1 cellular context compared by ENCODE assay signal in the genomic region with DNA sequence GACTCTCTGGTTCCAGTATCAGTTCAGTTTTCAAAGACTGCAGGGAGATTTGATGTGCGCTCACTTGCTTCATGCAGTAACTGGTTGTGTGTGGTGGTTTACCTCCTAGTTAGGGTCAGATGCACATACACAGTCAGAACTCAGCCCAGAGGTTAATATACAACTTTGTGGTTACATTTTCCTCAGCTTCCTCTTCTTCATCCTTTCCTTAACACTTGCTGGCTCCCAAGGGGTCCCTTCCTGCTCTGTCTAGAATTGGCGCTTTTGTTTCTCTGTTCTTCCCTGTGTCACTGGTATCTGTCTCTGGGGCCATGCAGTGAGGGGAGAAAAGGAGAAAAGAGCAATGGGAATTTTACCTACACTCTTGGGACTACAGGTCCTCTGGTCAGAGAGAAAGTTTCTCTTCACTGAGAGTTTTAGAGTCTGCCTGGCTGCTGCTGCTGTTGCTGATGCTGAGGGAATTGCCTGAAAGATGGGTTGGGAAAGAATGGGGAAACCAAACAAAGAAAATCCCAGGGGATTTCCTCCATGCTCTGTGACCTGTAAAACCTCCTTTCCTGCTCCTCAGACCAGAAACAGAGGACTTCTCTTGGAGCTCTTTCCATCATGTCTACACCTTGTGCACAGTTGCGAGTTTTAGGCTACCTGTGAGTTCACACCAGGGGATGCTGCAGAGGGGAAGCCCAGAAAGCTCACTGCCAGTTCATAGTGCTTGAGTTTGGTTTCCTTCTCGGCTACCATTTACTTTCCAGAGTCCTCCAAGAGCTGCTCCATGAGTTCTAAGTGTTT.
TF ChIP-seq lines count a peak whose summit lies in the region.

No MANE protein-coding gene starts in this region.

TF ChIP-seq in GM12878, 131 proteins besides CTCF, POLR2A, EP300 and RAD21 (continued from another document and continues in another):
- TF ChIP-seq PRDM15 (CRISPR knock-in tag; IDR thresholded peaks at IDR 0.05) (no peak), RUNX3 (IDR thresholded peaks at IDR 0.05; ENCODE audit: low read length) (peak; percentile 85), MLLT1 (IDR thresholded peaks at IDR 0.05) (peak; percentile 81), E2F4 (IDR thresholded peaks at IDR 0.05; ENCODE audit: low read depth, low read length) (no peak), PAX5 (IDR thresholded peaks at IDR 0.05; ENCODE audit: borderline replicate concordance, low read depth, low read length) (peak; percentile 61; the same call in 1 of the 2 replicates), KAT2A (conservative IDR thresholded peaks at IDR 0.05; ENCODE audit: control insufficient read depth, low read depth, low read length) (no peak), ATF3 (IDR thresholded peaks at IDR 0.05; ENCODE audit: borderline replicate concordance, extremely low read depth, low read depth, low read length) (no peak), ZNF24 (IDR thresholded peaks at IDR 0.05) (0 out of 2 replicates have a peak, but pooled peaks have one; percentile 25), BRCA1 (IDR thresholded peaks at IDR 0.05; ENCODE audit: low read depth, low read length) (no peak), CREM (IDR thresholded peaks at IDR 0.05; ENCODE audit: low read depth) (no peak), MYB (IDR thresholded peaks at IDR 0.05; ENCODE audit: borderline replicate concordance, low read depth, low read length) (0 out of 2 replicates have a peak, but pooled peaks have one; percentile 14), SUZ12 (IDR thresholded peaks at IDR 0.05; ENCODE audit: unreplicated experiment) (no peak), NBN (IDR thresholded peaks at IDR 0.05) (peak; percentile 88), JUND (IDR thresholded peaks at IDR 0.05; ENCODE audit: low read depth, low read length) (no peak), PAX8 (IDR thresholded peaks at IDR 0.05) (no peak), RB1 (IDR thresholded peaks at IDR 0.05; ENCODE audit: borderline replicate concordance) (no peak; the same call in 1 of the 2 replicates), FOXK2 (IDR thresholded peaks at IDR 0.05) (no peak), CBX3 (IDR thresholded peaks at IDR 0.05; ENCODE audit: borderline replicate concordance, low read depth) (no peak), ZNF622 (IDR thresholded peaks at IDR 0.05) (no peak), ATF7 (IDR thresholded peaks at IDR 0.05; ENCODE audit: low read depth) (peak; percentile 60), IKZF1 (conservative IDR thresholded peaks at IDR 0.05) (peak; percentile 98), POU2F2 (IDR thresholded peaks at IDR 0.05; ENCODE audit: borderline replicate concordance, low read depth, low read length) (no peak; the same call in 2 of the 3 replicates), MXI1 (IDR thresholded peaks at IDR 0.05; ENCODE audit: low read depth, low read length) (no peak), NFXL1 (IDR thresholded peaks at IDR 0.05; ENCODE audit: borderline replicate concordance) (no peak), RFX5 (IDR thresholded peaks at IDR 0.05; ENCODE audit: low read depth, low read length) (no peak), SKIL (IDR thresholded peaks at IDR 0.05; ENCODE audit: low read depth, poor library complexity, severe bottlenecking) (no peak), ZSCAN29 (IDR thresholded peaks at IDR 0.05) (no peak), POLR2AphosphoS5 (IDR thresholded peaks at IDR 0.05; ENCODE audit: low read length) (0 out of 2 replicates have a peak, but pooled peaks have one; percentile 14)
- TF ChIP-seq, protein P1, sequence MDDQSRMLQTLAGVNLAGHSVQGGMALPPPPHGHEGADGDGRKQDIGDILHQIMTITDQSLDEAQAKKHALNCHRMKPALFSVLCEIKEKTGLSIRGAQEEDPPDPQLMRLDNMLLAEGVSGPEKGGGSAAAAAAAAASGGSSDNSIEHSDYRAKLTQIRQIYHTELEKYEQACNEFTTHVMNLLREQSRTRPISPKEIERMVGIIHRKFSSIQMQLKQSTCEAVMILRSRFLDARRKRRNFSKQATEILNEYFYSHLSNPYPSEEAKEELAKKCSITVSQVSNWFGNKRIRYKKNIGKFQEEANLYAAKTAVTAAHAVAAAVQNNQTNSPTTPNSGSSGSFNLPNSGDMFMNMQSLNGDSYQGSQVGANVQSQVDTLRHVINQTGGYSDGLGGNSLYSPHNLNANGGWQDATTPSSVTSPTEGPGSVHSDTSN (IDR thresholded peaks at IDR 0.05; ENCODE audit: insufficient replicate concordance, low read depth, low read length), result no peak
- TF ChIP-seq, protein P2, sequence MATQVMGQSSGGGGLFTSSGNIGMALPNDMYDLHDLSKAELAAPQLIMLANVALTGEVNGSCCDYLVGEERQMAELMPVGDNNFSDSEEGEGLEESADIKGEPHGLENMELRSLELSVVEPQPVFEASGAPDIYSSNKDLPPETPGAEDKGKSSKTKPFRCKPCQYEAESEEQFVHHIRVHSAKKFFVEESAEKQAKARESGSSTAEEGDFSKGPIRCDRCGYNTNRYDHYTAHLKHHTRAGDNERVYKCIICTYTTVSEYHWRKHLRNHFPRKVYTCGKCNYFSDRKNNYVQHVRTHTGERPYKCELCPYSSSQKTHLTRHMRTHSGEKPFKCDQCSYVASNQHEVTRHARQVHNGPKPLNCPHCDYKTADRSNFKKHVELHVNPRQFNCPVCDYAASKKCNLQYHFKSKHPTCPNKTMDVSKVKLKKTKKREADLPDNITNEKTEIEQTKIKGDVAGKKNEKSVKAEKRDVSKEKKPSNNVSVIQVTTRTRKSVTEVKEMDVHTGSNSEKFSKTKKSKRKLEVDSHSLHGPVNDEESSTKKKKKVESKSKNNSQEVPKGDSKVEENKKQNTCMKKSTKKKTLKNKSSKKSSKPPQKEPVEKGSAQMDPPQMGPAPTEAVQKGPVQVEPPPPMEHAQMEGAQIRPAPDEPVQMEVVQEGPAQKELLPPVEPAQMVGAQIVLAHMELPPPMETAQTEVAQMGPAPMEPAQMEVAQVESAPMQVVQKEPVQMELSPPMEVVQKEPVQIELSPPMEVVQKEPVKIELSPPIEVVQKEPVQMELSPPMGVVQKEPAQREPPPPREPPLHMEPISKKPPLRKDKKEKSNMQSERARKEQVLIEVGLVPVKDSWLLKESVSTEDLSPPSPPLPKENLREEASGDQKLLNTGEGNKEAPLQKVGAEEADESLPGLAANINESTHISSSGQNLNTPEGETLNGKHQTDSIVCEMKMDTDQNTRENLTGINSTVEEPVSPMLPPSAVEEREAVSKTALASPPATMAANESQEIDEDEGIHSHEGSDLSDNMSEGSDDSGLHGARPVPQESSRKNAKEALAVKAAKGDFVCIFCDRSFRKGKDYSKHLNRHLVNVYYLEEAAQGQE (IDR thresholded peaks at IDR 0.05; ENCODE audit: low read depth, low read length), result no peak
- TF ChIP-seq, protein P3, sequence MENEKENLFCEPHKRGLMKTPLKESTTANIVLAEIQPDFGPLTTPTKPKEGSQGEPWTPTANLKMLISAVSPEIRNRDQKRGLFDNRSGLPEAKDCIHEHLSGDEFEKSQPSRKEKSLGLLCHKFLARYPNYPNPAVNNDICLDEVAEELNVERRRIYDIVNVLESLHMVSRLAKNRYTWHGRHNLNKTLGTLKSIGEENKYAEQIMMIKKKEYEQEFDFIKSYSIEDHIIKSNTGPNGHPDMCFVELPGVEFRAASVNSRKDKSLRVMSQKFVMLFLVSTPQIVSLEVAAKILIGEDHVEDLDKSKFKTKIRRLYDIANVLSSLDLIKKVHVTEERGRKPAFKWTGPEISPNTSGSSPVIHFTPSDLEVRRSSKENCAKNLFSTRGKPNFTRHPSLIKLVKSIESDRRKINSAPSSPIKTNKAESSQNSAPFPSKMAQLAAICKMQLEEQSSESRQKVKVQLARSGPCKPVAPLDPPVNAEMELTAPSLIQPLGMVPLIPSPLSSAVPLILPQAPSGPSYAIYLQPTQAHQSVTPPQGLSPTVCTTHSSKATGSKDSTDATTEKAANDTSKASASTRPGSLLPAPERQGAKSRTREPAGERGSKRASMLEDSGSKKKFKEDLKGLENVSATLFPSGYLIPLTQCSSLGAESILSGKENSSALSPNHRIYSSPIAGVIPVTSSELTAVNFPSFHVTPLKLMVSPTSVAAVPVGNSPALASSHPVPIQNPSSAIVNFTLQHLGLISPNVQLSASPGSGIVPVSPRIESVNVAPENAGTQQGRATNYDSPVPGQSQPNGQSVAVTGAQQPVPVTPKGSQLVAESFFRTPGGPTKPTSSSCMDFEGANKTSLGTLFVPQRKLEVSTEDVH (IDR thresholded peaks at IDR 0.05; ENCODE audit: low read depth, partially characterized antibody), result no peak
- TF ChIP-seq, protein P4, sequence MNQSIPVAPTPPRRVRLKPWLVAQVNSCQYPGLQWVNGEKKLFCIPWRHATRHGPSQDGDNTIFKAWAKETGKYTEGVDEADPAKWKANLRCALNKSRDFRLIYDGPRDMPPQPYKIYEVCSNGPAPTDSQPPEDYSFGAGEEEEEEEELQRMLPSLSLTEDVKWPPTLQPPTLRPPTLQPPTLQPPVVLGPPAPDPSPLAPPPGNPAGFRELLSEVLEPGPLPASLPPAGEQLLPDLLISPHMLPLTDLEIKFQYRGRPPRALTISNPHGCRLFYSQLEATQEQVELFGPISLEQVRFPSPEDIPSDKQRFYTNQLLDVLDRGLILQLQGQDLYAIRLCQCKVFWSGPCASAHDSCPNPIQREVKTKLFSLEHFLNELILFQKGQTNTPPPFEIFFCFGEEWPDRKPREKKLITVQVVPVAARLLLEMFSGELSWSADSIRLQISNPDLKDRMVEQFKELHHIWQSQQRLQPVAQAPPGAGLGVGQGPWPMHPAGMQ (IDR thresholded peaks at IDR 0.05; ENCODE audit: borderline replicate concordance), result no peak
- TF ChIP-seq, protein P5, sequence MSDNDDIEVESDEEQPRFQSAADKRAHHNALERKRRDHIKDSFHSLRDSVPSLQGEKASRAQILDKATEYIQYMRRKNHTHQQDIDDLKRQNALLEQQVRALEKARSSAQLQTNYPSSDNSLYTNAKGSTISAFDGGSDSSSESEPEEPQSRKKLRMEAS (IDR thresholded peaks at IDR 0.05; ENCODE audit: low read depth, low read length), result no peak
- TF ChIP-seq, protein P6, sequence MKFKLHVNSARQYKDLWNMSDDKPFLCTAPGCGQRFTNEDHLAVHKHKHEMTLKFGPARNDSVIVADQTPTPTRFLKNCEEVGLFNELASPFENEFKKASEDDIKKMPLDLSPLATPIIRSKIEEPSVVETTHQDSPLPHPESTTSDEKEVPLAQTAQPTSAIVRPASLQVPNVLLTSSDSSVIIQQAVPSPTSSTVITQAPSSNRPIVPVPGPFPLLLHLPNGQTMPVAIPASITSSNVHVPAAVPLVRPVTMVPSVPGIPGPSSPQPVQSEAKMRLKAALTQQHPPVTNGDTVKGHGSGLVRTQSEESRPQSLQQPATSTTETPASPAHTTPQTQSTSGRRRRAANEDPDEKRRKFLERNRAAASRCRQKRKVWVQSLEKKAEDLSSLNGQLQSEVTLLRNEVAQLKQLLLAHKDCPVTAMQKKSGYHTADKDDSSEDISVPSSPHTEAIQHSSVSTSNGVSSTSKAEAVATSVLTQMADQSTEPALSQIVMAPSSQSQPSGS (IDR thresholded peaks at IDR 0.05; ENCODE audit: low read length), result peak; percentile 84
